ENCODE assay signal across 9 cellular contexts in genomic region chr18:63318882-63319382, GRCh38. TPM values are rescaled to one million over a fixed set of nuclear protein-coding genes. Genes with fewer than 3 reads are reported as not detected.
DNase-seq lines count a peak whose midpoint lies in the region; ATAC-seq and TF ChIP-seq lines count a peak whose summit lies in the region.
"Had no signal": no experiment of that assay in that cellular context is flagged by ENCODE, and none has a peak within 500 bp of the region (broad histone marks: within the 10 kb centered on the region; RNA-seq: fewer than 3 reads in every experiment).

No MANE protein-coding gene starts in this region.

- no peak overlapping the region for H3K27ac ChIP-seq in HUES6 (ENCODE audit: low read depth, low read length)
- H3K27ac ChIP-seq in breast epithelium = peak overlapping the region; percentile 93 to 98

- H3K4me3 ChIP-seq in AG09309 (ENCODE audit: control insufficient read depth, low read depth, low read length) = peak overlapping the region; percentile 75
- H3K4me3 ChIP-seq in HUES6 (ENCODE audit: low read depth, low read length) = peak overlapping the region; percentile 72
- peak overlapping the region; percentile 68 to 99 (median 94) for H3K4me3 ChIP-seq in breast epithelium
- peak overlapping the region; percentile 54 for H3K4me3 ChIP-seq in mucosa of stomach (ENCODE audit: low read length)

- H3K4me1 ChIP-seq in HUES6 (ENCODE audit: control insufficient read depth, insufficient read depth, low read length) = peaks cover 14% of the 10 kb centered on the region
- peaks cover 0 to 16% of the 10 kb centered on the region in 2 donors for H3K4me1 ChIP-seq in breast epithelium
- peaks cover 4% of the 10 kb centered on the region for H3K4me1 ChIP-seq in mucosa of stomach (ENCODE audit: control insufficient read depth, insufficient read depth, low read length)

- no peaks in the 10 kb centered on the region for H3K9me3 ChIP-seq in HUES6 (ENCODE audit: control insufficient read depth, insufficient read depth, low read depth, low read length)
- no peaks in the 10 kb centered on the region for H3K9me3 ChIP-seq in breast epithelium
- no peaks in the 10 kb centered on the region for H3K9me3 ChIP-seq in mucosa of stomach (ENCODE audit: control insufficient read depth, low read length)

- TF ChIP-seq CTCF in AG09309 (IDR thresholded peaks at IDR 0.05; ENCODE audit: control insufficient read depth, insufficient read depth, low read depth, low read length, missing control alignments) (no peak), breast epithelium (IDR thresholded peaks at IDR 0.05) (no peak)

- no peak for TF ChIP-seq POLR2A in breast epithelium (IDR thresholded peaks at IDR 0.05)

- no peak overlapping the region for H3K9ac ChIP-seq in HUES6 (ENCODE audit: low read length)
- peak overlapping the region; percentile 37 for H3K9ac ChIP-seq in mucosa of stomach (ENCODE audit: low read length)

- peaks cover 65% of the 10 kb centered on the region for H3K27me3 ChIP-seq in HUES6 (ENCODE audit: control insufficient read depth, insufficient read depth, low read length)
- no peaks in the 10 kb centered on the region for H3K27me3 ChIP-seq in breast epithelium
- peaks cover 15% of the 10 kb centered on the region for H3K27me3 ChIP-seq in mucosa of stomach (ENCODE audit: control insufficient read depth, insufficient read depth, low read length)

- no peak for ATAC-seq in HG03039 (IDR thresholded peaks at IDR 0.05; ENCODE audit: unreplicated experiment)
- no peak for ATAC-seq in HG03342 (IDR thresholded peaks at IDR 0.05; ENCODE audit: unreplicated experiment)

- intact Hi-C loops in breast epithelium (cut with DNase I; ENCODE audit: low total_unique reads) = loop anchor here (2.0 kb wide), 1 partner anchor 188 kb away; no protein-coding TSS in a partner anchor

- DNase-seq in AG09309 (ENCODE audit: low read depth) (no peak), breast epithelium (ENCODE audit: low spot score in 2 of 2) (no peak), cerebellar nuclear complex (lab: John Stamatoyannopoulos, UW) (no peak), HuH-7 (ENCODE audit: low spot score) (no peak)
- DNase-seq: cortex of kidney had no signal

- H3K36me3 ChIP-seq in HUES6 (ENCODE audit: control insufficient read depth, insufficient read depth, low read length) (no peaks in the 10 kb centered on the region), breast epithelium (no peaks in the 10 kb centered on the region), mucosa of stomach (ENCODE audit: control insufficient read depth, insufficient read depth, low read length) (no peaks in the 10 kb centered on the region)

RNA-seq across cellular contexts. Expression of gene BCL2, which starts 0.6 kb away (rescaled TPM):
- total RNA-seq in breast epithelium = 10 to 100 TPM; 41.3 to 82.5 (median 43.6) TPM

RNA-seq across cellular contexts. Expression of gene KDSR, which starts 48.1 kb away (rescaled TPM):
- total RNA-seq in breast epithelium = 10 to 100 TPM; 41.6 to 53.0 (median 48.9) TPM
